In genomic region chr15:67108122-67108871, GRCh38 we compare ENCODE assay signal across 9 cellular contexts. TPM values are rescaled to one million over a fixed set of nuclear protein-coding genes. Genes with fewer than 3 reads are reported as not detected.
DNase-seq lines count a peak whose midpoint lies in the region; ATAC-seq and TF ChIP-seq lines count a peak whose summit lies in the region.
"Had no signal": no experiment of that assay in that cellular context is flagged by ENCODE, and none has a peak within 500 bp of the region (broad histone marks: within the 10 kb centered on the region; RNA-seq: fewer than 3 reads in every experiment).

No MANE protein-coding gene starts in this region.

- intact Hi-C loops in CD4-positive, alpha-beta T cell (cut with DNase I, micrococcal nuclease), result no loop called here
- intact Hi-C loops in natural killer cell (cut with micrococcal nuclease), result no loop called here

- peaks cover 12% of the 10 kb centered on the region for H3K36me3 Mint-ChIP-seq in CD4-positive, alpha-beta T cell (ENCODE audit: low read depth)
- H3K36me3 Mint-ChIP-seq in brain, result peaks cover 21% of the 10 kb centered on the region
- no peaks in the 10 kb centered on the region for H3K36me3 Mint-ChIP-seq in natural killer cell

- no peak for TF ChIP-seq CTCF in CD4-positive, alpha-beta T cell (IDR thresholded peaks at IDR 0.05)
- TF ChIP-seq CTCF in brain (conservative IDR thresholded peaks at IDR 0.05) (no peak), natural killer cell (IDR thresholded peaks at IDR 0.05) (no peak)

- no peaks in the 10 kb centered on the region for H3K27me3 Mint-ChIP-seq in CD4-positive, alpha-beta T cell
- H3K27me3 Mint-ChIP-seq in brain (no peaks in the 10 kb centered on the region), natural killer cell (ENCODE audit: low read depth in 2 of 2) (peaks cover 0 to 8% of the 10 kb centered on the region in 2 donors)

- CTCF ChIA-PET in CD4-positive, alpha-beta T cell (lab: Charles Lee), result interaction anchor here (1.4 kb wide), 1 partner anchor 27 kb away, joined by 3 read pairs; no protein-coding TSS in a partner anchor

- peaks cover 4% of the 10 kb centered on the region for H3K9me3 Mint-ChIP-seq in CD4-positive, alpha-beta T cell
- H3K9me3 Mint-ChIP-seq in brain (peaks cover 13 to 23% (median 17%) of the 10 kb centered on the region in 5 experiments), natural killer cell (no peaks in the 10 kb centered on the region)

- no peaks in the 10 kb centered on the region for H3K9me3 ChIP-seq in CD4-positive, alpha-beta T cell (ENCODE audit: control insufficient read depth, low read length)

- DNase-seq in CD4-positive, alpha-beta T cell, result no peak
- DNase-seq in MV-4-11 (lab: John Stamatoyannopoulos, UW) (peak; percentile 87), natural killer cell (no peak), OCI-M2 (lab: John Stamatoyannopoulos, UW; ENCODE audit: unreplicated experiment) (no peak), retina (no peak), mesenteric fat pad (ENCODE audit: low spot score) (no peak), DMS79 treated with DMSO at 0.1 percent for 48 hours (lab: John Stamatoyannopoulos, UW) (no peak)
- DNase-seq: NCI-H748 treated with DMSO at 0.1 percent for 48 hours had no signal

- no peak overlapping the region for H3K4me3 Mint-ChIP-seq in CD4-positive, alpha-beta T cell
- no peak overlapping the region for H3K4me3 Mint-ChIP-seq in brain
- H3K4me3 Mint-ChIP-seq in natural killer cell, result peak overlapping the region; percentile 49

- no peak for ATAC-seq in CD4-positive, alpha-beta T cell (ENCODE audit: poor library complexity)
- ATAC-seq in natural killer cell, result no peak

- peak overlapping the region; percentile 18 for H3K27ac Mint-ChIP-seq in CD4-positive, alpha-beta T cell
- H3K27ac Mint-ChIP-seq in brain (peak overlapping the region in 3 of 5 experiments; percentile 1 to 49 (median 44)), natural killer cell (peak overlapping the region in 1 of 2 donors; percentile 69)

- H3K27me3 ChIP-seq in CD4-positive, alpha-beta T cell (ENCODE audit: control insufficient read depth, insufficient read depth, low read length), result no peaks in the 10 kb centered on the region

- peaks cover 9% of the 10 kb centered on the region for H3K4me1 Mint-ChIP-seq in CD4-positive, alpha-beta T cell (ENCODE audit: low read depth)
- H3K4me1 Mint-ChIP-seq in brain, result peaks cover 66% of the 10 kb centered on the region
- H3K4me1 Mint-ChIP-seq in natural killer cell, result peaks cover 5 to 64% of the 10 kb centered on the region in 2 donors

- POLR2A ChIA-PET in CD4-positive, alpha-beta T cell (lab: Charles Lee), result interaction anchor here (1.0 kb wide), 1 partner anchor 40 kb away, joined by 3 read pairs; no protein-coding TSS in a partner anchor

- no peak overlapping the region for H3K27ac ChIP-seq in CD4-positive, alpha-beta T cell (ENCODE audit: low read depth, low read length)

RNA-seq across cellular contexts. Expression of gene SMAD3, which starts 42.9 kb away (rescaled TPM):
- 10 to 100 TPM; 30.0 to 31.0 TPM for total RNA-seq in CD4-positive, alpha-beta T cell
- polyA plus RNA-seq in brain (ENCODE audit: insufficient read depth, low read depth, low replicate concordance), result 7.8 TPM
- total RNA-seq in natural killer cell (10 to 100 TPM; 47.1 to 72.6 (median 63.0) TPM), mesenteric fat pad (71.9 TPM)
